In the genomic region with DNA sequence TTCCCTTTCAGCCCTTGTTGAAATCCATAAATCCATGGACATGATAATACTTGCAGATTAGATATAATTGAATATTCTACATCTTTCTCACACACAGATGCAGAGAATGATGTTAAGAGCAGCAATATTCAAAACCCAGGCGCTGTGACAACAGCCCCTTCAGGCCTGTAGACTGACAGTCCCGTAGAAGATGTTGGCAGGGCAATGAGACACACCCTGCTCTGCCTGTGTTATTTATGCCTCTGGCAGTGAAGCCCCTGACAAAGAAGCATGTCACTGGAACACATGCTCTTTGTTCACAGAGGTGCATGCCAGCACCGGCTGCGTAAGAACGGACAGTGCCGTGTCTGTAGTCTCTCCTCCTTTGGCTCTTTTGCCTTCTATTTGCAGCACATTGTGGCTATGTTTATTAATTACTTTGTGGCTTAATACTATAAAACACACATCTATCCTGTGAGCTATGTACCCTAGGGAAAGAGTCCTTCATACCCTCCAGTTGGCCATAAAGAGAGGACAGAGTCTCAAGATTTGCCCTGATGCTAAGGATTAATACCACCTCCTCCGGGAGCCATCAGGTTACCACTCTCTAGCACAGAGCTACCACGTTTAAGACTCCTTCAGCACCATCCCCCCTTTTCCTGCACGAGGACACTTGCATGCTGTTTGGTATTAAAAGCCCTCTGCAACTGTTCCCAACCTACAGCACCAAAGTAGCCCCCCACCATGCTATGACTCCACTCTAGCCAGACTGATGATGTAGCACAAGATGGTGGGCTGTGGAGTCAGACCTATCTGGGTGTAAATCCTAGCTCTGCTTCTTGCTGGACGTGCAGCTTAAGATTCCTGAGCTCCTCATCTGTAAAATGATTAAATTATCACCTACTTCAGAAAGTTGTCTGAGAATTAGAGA, we compare ENCODE assay signal across 9 cellular contexts. TPM values are rescaled to one million over a fixed set of nuclear protein-coding genes. Genes with fewer than 3 reads are reported as not detected.
DNase-seq lines count a peak whose midpoint lies in the region; ATAC-seq lines count a peak whose summit lies in the region.
"Had no signal": no experiment of that assay in that cellular context is flagged by ENCODE, and none has a peak within 500 bp of the region (broad histone marks: within the 10 kb centered on the region; RNA-seq: fewer than 3 reads in every experiment).

No MANE protein-coding gene starts in this region.

- CTCF ChIA-PET in activated CD8-positive, alpha-beta memory T cell treated with anti-CD3 and anti-CD28 coated beads, Interleukin-2, amount 10 ng/mL, durations not matched to agents 7 days and 5 days (lab: Charles Lee), result interaction anchor here (0.6 to 9.1 kb wide), 7 partner anchors 10 to 392 kb away, joined by 3 to 99 read pairs (median 4); a partner anchor contains a TSS

- H3K4me3 Mint-ChIP-seq in activated CD8-positive, alpha-beta memory T cell treated with anti-CD3 and anti-CD28 coated beads, Interleukin-2, amount 10 ng/mL, durations not matched to agents 7 days and 5 days, result peak overlapping the region; percentile 5
- peak overlapping the region; percentile 85 for H3K4me3 Mint-ChIP-seq in activated naive CD8-positive, alpha-beta T cell treated with anti-CD3 and anti-CD28 coated beads, Interleukin-2, amount 10 ng/mL, durations not matched to agents 7 days and 5 days

- H3K27ac ChIP-seq in temporal lobe (ENCODE audit: low read depth, low read length), result peak overlapping the region; percentile 93

- DNase-seq in activated CD8-positive, alpha-beta memory T cell treated with anti-CD3 and anti-CD28 coated beads, Interleukin-2, amount 10 ng/mL, durations not matched to agents 7 days and 5 days, result no peak
- no peak for DNase-seq in activated CD8-positive, alpha-beta memory T cell treated with anti-CD3 and anti-CD28 coated beads for 24 hours
- no peak for DNase-seq in activated naive CD8-positive, alpha-beta T cell treated with anti-CD3 and anti-CD28 coated beads, Interleukin-2, amount 10 ng/mL, durations not matched to agents 7 days and 5 days
- DNase-seq in islet precursor cell (peak; percentile 82), DMS153 treated with DMSO at 0.1 percent for 48 hours (lab: John Stamatoyannopoulos, UW; ENCODE audit: unreplicated experiment) (no peak)
- DNase-seq in activated T-cell treated with anti-CD3 and anti-CD28 coated beads, Interleukin-2, amount 50 U/mL, for 48 hours, result no peak
- DNase-seq: activated naive CD4-positive, alpha-beta T cell treated with anti-CD3 and anti-CD28 coated beads, Interleukin-2, amount 50 U/mL, for 16 hours had no signal

- H3K9me3 Mint-ChIP-seq in activated CD8-positive, alpha-beta memory T cell treated with anti-CD3 and anti-CD28 coated beads, Interleukin-2, amount 10 ng/mL, durations not matched to agents 7 days and 5 days (ENCODE audit: low read depth), result no peaks in the 10 kb centered on the region
- no peaks in the 10 kb centered on the region for H3K9me3 Mint-ChIP-seq in activated naive CD8-positive, alpha-beta T cell treated with anti-CD3 and anti-CD28 coated beads, Interleukin-2, amount 10 ng/mL, durations not matched to agents 7 days and 5 days

- peaks cover 18% of the 10 kb centered on the region for H3K4me1 Mint-ChIP-seq in activated CD8-positive, alpha-beta memory T cell treated with anti-CD3 and anti-CD28 coated beads, Interleukin-2, amount 10 ng/mL, durations not matched to agents 7 days and 5 days
- H3K4me1 Mint-ChIP-seq in activated naive CD8-positive, alpha-beta T cell treated with anti-CD3 and anti-CD28 coated beads, Interleukin-2, amount 10 ng/mL, durations not matched to agents 7 days and 5 days, result peaks cover 25% of the 10 kb centered on the region

- ATAC-seq in activated CD8-positive, alpha-beta memory T cell treated with anti-CD3 and anti-CD28 coated beads, Interleukin-2, amount 10 ng/mL, durations not matched to agents 7 days and 5 days, result no peak
- no peak for ATAC-seq in activated naive CD8-positive, alpha-beta T cell treated with anti-CD3 and anti-CD28 coated beads, Interleukin-2, amount 10 ng/mL, durations not matched to agents 7 days and 5 days (ENCODE audit: low read depth)
- ATAC-seq in HG02938 (IDR thresholded peaks at IDR 0.05; ENCODE audit: unreplicated experiment), result no peak

- H3K36me3 Mint-ChIP-seq in activated CD8-positive, alpha-beta memory T cell treated with anti-CD3 and anti-CD28 coated beads, Interleukin-2, amount 10 ng/mL, durations not matched to agents 7 days and 5 days, result peaks cover 7% of the 10 kb centered on the region
- H3K36me3 Mint-ChIP-seq in activated naive CD8-positive, alpha-beta T cell treated with anti-CD3 and anti-CD28 coated beads, Interleukin-2, amount 10 ng/mL, durations not matched to agents 7 days and 5 days, result peaks cover 5% of the 10 kb centered on the region

- POLR2A ChIA-PET in activated naive CD8-positive, alpha-beta T cell treated with anti-CD3 and anti-CD28 coated beads, Interleukin-2, amount 10 ng/mL, durations not matched to agents 7 days and 5 days (lab: Charles Lee), result interaction anchor here (3.6 to 7.5 kb wide), 2 partner anchors 53 to 59 kb away, joined by 14 to 79 read pairs; a partner anchor contains a TSS

- no peaks in the 10 kb centered on the region for H3K27me3 Mint-ChIP-seq in activated CD8-positive, alpha-beta memory T cell treated with anti-CD3 and anti-CD28 coated beads, Interleukin-2, amount 10 ng/mL, durations not matched to agents 7 days and 5 days
- no peaks in the 10 kb centered on the region for H3K27me3 Mint-ChIP-seq in activated naive CD8-positive, alpha-beta T cell treated with anti-CD3 and anti-CD28 coated beads, Interleukin-2, amount 10 ng/mL, durations not matched to agents 7 days and 5 days

- no peak overlapping the region for H3K27ac Mint-ChIP-seq in activated CD8-positive, alpha-beta memory T cell treated with anti-CD3 and anti-CD28 coated beads, Interleukin-2, amount 10 ng/mL, durations not matched to agents 7 days and 5 days
- H3K27ac Mint-ChIP-seq in activated naive CD8-positive, alpha-beta T cell treated with anti-CD3 and anti-CD28 coated beads, Interleukin-2, amount 10 ng/mL, durations not matched to agents 7 days and 5 days, result no peak overlapping the region

RNA-seq across cellular contexts. Expression of a gene that starts 2.0 kb away (rescaled TPM):
- 100 to 1,000 TPM; 299 to 301 TPM for total RNA-seq in activated CD8-positive, alpha-beta memory T cell treated with anti-CD3 and anti-CD28 coated beads, Interleukin-2, amount 10 ng/mL, durations not matched to agents 7 days and 5 days
- 100 to 1,000 TPM; 295 to 296 TPM for total RNA-seq in activated naive CD8-positive, alpha-beta T cell treated with anti-CD3 and anti-CD28 coated beads, Interleukin-2, amount 10 ng/mL, durations not matched to agents 7 days and 5 days
- total RNA-seq in temporal lobe, result 9.8 TPM

RNA-seq across cellular contexts. Expression of a gene that starts 43.2 kb away (rescaled TPM):
- total RNA-seq in activated CD8-positive, alpha-beta memory T cell treated with anti-CD3 and anti-CD28 coated beads, Interleukin-2, amount 10 ng/mL, durations not matched to agents 7 days and 5 days, result under 1 TPM; 0.23 to 0.47 TPM
- 1 to 10 TPM in 1 of 2 experiments, under 1 TPM in 1; 0.47 to 1.1 TPM for total RNA-seq in activated naive CD8-positive, alpha-beta T cell treated with anti-CD3 and anti-CD28 coated beads, Interleukin-2, amount 10 ng/mL, durations not matched to agents 7 days and 5 days
- 2.2 TPM for total RNA-seq in temporal lobe

RNA-seq across cellular contexts. Expression of a gene that starts 58.9 kb away (rescaled TPM):
- total RNA-seq in activated CD8-positive, alpha-beta memory T cell treated with anti-CD3 and anti-CD28 coated beads, Interleukin-2, amount 10 ng/mL, durations not matched to agents 7 days and 5 days, result 10 to 100 TPM; 14.9 to 15.4 TPM
- 10 to 100 TPM; 25.6 to 27.6 TPM for total RNA-seq in activated naive CD8-positive, alpha-beta T cell treated with anti-CD3 and anti-CD28 coated beads, Interleukin-2, amount 10 ng/mL, durations not matched to agents 7 days and 5 days
- 12.0 TPM for total RNA-seq in temporal lobe

Comparison
In these comparisons a context has a peak if more than half of its experiments do, and no peak if none do; other contexts are left out.
1. RNA of a gene that starts 2.0 kb away (total RNA-seq): 299 to 301 TPM in activated CD8-positive, alpha-beta memory T cell treated with anti-CD3 and anti-CD28 coated beads, Interleukin-2, amount 10 ng/mL, durations not matched to agents 7 days and 5 days and 295 to 296 TPM in activated naive CD8-positive, alpha-beta T cell treated with anti-CD3 and anti-CD28 coated beads, Interleukin-2, amount 10 ng/mL, durations not matched to agents 7 days and 5 days; 9.8 TPM in temporal lobe (single experiment); every median in the first group is over 10 times any median in the second.